In the genomic region with DNA sequence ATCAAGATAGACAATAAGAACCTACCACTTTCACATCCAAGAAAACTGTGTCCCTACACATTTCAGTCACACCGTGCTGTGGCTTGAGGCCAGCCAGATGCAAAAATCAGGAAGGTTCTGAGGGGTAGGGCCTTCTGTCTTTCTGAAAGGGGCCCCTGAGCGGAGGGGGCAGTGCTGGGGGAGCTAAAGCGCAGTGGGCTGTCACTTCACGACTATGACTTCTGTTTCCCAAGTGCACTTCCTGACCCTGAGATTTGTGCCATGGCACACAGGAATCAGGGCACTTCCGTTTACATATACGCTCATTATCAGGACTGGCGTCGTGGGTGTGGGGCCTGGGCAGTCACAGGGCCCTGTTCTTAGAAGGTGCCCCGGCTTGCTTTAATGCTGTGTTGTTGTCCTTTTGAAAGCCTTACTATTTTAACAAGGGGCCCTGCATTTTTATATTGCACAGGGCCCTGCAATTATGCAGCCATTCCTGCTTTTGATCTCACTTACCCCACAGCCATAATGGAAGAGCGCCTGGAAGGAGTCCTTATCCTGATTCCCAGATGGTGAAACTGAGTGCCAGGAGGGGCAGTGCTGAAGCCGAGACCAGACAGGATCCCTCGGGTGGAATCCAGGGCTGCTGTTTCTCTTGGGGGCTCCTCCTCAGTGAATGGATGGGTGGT, we compare ENCODE assay signal across 1 cellular context.
TF ChIP-seq lines count a peak whose summit lies in the region.

No MANE protein-coding gene starts in this region.

TF ChIP-seq in liver, 16 proteins besides CTCF, POLR2A, EP300 and RAD21 (continued from another document):
- TF ChIP-seq, protein P1, sequence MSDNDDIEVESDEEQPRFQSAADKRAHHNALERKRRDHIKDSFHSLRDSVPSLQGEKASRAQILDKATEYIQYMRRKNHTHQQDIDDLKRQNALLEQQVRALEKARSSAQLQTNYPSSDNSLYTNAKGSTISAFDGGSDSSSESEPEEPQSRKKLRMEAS (IDR thresholded peaks at IDR 0.05), result peak; percentile 93
- TF ChIP-seq HNF4G (IDR thresholded peaks at IDR 0.05) (no peak), EGR1 (IDR thresholded peaks at IDR 0.05; ENCODE audit: low read depth in 2 of 2) (peak in 1 of 2 donors; percentile 75), HNF4A (conservative IDR thresholded peaks at IDR 0.05) (peak in 1 of 2 donors; percentile 41), SP1 (IDR thresholded peaks at IDR 0.05) (no peak), YY1 (IDR thresholded peaks at IDR 0.05) (no peak), TAF1 (conservative IDR thresholded peaks at IDR 0.05) (no peak), GABPA (IDR thresholded peaks at IDR 0.05 in 1 of 2, conservative IDR thresholded peaks at IDR 0.05 in 1 of 2) (peak in 1 of 2 donors; percentile 58), NR2F2 (IDR thresholded peaks at IDR 0.05) (peak; percentile 24), FOXA1 (IDR thresholded peaks at IDR 0.05) (peak; percentile 18), JUND (IDR thresholded peaks at IDR 0.05) (no peak), RXRA (IDR thresholded peaks at IDR 0.05) (peak; percentile 12 to 62)
- TF ChIP-seq, protein P2, sequence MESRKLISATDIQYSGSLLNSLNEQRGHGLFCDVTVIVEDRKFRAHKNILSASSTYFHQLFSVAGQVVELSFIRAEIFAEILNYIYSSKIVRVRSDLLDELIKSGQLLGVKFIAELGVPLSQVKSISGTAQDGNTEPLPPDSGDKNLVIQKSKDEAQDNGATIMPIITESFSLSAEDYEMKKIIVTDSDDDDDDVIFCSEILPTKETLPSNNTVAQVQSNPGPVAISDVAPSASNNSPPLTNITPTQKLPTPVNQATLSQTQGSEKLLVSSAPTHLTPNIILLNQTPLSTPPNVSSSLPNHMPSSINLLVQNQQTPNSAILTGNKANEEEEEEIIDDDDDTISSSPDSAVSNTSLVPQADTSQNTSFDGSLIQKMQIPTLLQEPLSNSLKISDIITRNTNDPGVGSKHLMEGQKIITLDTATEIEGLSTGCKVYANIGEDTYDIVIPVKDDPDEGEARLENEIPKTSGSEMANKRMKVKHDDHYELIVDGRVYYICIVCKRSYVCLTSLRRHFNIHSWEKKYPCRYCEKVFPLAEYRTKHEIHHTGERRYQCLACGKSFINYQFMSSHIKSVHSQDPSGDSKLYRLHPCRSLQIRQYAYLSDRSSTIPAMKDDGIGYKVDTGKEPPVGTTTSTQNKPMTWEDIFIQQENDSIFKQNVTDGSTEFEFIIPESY (IDR thresholded peaks at IDR 0.05), result peak; percentile 13
